21 cellular contexts compared by ENCODE assay signal in genomic region chr5:20833081-20833627, GRCh38.
A peak's percentile ranks its signal among the peaks of the same experiment; 100 is the strongest.
DNase-seq lines count a peak whose midpoint lies in the region; ATAC-seq and TF ChIP-seq lines count a peak whose summit lies in the region.
"Had no signal": no experiment of that assay in that cellular context is flagged by ENCODE, and none has a peak within 500 bp of the region (broad histone marks: within the 10 kb centered on the region; RNA-seq: fewer than 3 reads in every experiment).

No MANE protein-coding gene starts in this region.

- H3K9me3 ChIP-seq in H9 (ENCODE audit: control insufficient read depth, low read depth, low read length) = no peaks in the 10 kb centered on the region
- H3K9me3 ChIP-seq: colonic mucosa, ovary had no signal

- H3K79me2 ChIP-seq in H9 (ENCODE audit: insufficient read depth, low read length) = no peaks in the 10 kb centered on the region

- H2BK120ac ChIP-seq in H9 (ENCODE audit: low read depth, low read length, poor library complexity, severe bottlenecking) = no peak overlapping the region

- no peaks in the 10 kb centered on the region for H3K23me2 ChIP-seq in H9 (ENCODE audit: insufficient read length, low read depth, low read length, poor library complexity, severe bottlenecking)

- no peak overlapping the region for H3T11ph ChIP-seq in H9 (ENCODE audit: low read length)

- H4K8ac ChIP-seq in H9 (replicated peaks; ENCODE audit: insufficient read length, low read depth, low read length) = no peak overlapping the region

- no peaks in the 10 kb centered on the region for H3K4me1 ChIP-seq in H9 (ENCODE audit: insufficient read depth, low read length)
- H3K4me1 ChIP-seq: colonic mucosa, foreskin keratinocyte had no signal

- no peak overlapping the region for H2AFZ ChIP-seq in H9 (ENCODE audit: low read length)

- no peaks in the 10 kb centered on the region for H4K20me1 ChIP-seq in H9 (ENCODE audit: control insufficient read depth, insufficient read depth, insufficient read length)

- no peak overlapping the region for H3K14ac ChIP-seq in H9 (ENCODE audit: insufficient read depth, low read length)

- H3K9me3 Mint-ChIP-seq in WTC11 (peaks cover 6% of the 10 kb centered on the region), H9 (peaks cover 0 to 3% of the 10 kb centered on the region in 2 experiments; a peak in 3 of 5 replicates)

- H3K27me3 ChIP-seq in H9 (ENCODE audit: insufficient read depth, low read length) = no peaks in the 10 kb centered on the region
- H3K27me3 ChIP-seq: colonic mucosa, foreskin keratinocyte, ovary had no signal

- H3K18ac ChIP-seq in H9 (ENCODE audit: insufficient read length, low read depth, low read length) = no peak overlapping the region

- H3K4me1 Mint-ChIP-seq in WTC11 = peaks cover 12% of the 10 kb centered on the region
- H3K4me1 Mint-ChIP-seq in H9 = no peaks in the 10 kb centered on the region
- H3K4me1 Mint-ChIP-seq: activated B cell treated with CpG ODN at 0.5 μM for 24 hours had no signal

- no peak overlapping the region for H3K23ac ChIP-seq in H9 (ENCODE audit: insufficient read length, low read depth, low read length)

- H3K56ac ChIP-seq in H9 (ENCODE audit: insufficient read length, low read depth, low read length) = no peak overlapping the region

- no CpG with 5 or more reads among the region's 4 CpGs for WGBS in H9 (ENCODE audit: extremely low coverage, insufficient read length, low lambda C conversion rate)

- peak; percentile 83 for ATAC-seq in WTC11
- no peak for ATAC-seq in GM21529 (IDR thresholded peaks at IDR 0.05; ENCODE audit: unreplicated experiment)
- ATAC-seq: activated CD8-positive, alpha-beta T cell treated with anti-CD3 and anti-CD28 coated beads for 36 hours; activated T-cell treated with anti-CD3 and anti-CD28 coated beads, Interleukin-2, amount 50 U/mL, for 4 hours; foreskin keratinocyte had no signal

- H2BK15ac ChIP-seq in H9 (ENCODE audit: low read depth, low read length) = no peak overlapping the region

- CTCF ChIA-PET in HEK293T (lab: Yijun Ruan, JAX) = no interaction called here
- CTCF ChIA-PET in WTC11 (lab: Charles Lee) = no interaction called here

- no peak overlapping the region for H3K9ac ChIP-seq in H9 (ENCODE audit: extremely low read depth, insufficient read length, low read length)

- no peak overlapping the region for H3K4me2 ChIP-seq in H9 (ENCODE audit: insufficient read depth, insufficient read length, low read length)

- H3K36me3 Mint-ChIP-seq in WTC11 (peaks cover under 1% of the 10 kb centered on the region), H9 (ENCODE audit: insufficient read depth in 1 of 3, low read depth in 3 of 3) (peaks cover 0 to under 1% (median 0%) of the 10 kb centered on the region in 3 experiments; a peak in 1 of 7 replicates)
- H3K36me3 Mint-ChIP-seq: activated naive CD8-positive, alpha-beta T cell had no signal

- no peak overlapping the region for H2BK20ac ChIP-seq in H9 (ENCODE audit: low read depth, low read length, poor library complexity, severe bottlenecking)

- no peak overlapping the region for H2AK5ac ChIP-seq in H9 (ENCODE audit: insufficient read length, low read length)

- no peak overlapping the region for H3K27ac ChIP-seq in H9 (ENCODE audit: insufficient read length, low read depth, low read length)
- H3K27ac ChIP-seq: colonic mucosa, foreskin keratinocyte, ovary had no signal

- TF ChIP-seq CTCF in WTC11 (IDR thresholded peaks at IDR 0.05) (no peak), H9 (conservative IDR thresholded peaks at IDR 0.05) (no peak)

- no peak overlapping the region for H2BK12ac ChIP-seq in H9 (ENCODE audit: insufficient read length, low read depth, low read length)

- no peaks in the 10 kb centered on the region for H3K27me3 Mint-ChIP-seq in WTC11 (ENCODE audit: low read depth)
- H3K27me3 Mint-ChIP-seq in H9 (ENCODE audit: low read depth) = no peaks in the 10 kb centered on the region
- H3K27me3 Mint-ChIP-seq: activated B cell treated with CpG ODN at 0.5 μM for 24 hours; activated naive CD8-positive, alpha-beta T cell had no signal

- no peak overlapping the region for H3K4ac ChIP-seq in H9 (ENCODE audit: low read depth, low read length)

- H4K5ac ChIP-seq in H9 (ENCODE audit: insufficient read length, low read depth, low read length) = no peak overlapping the region

- H3K4me3 Mint-ChIP-seq in WTC11 = no peak overlapping the region
- no peak overlapping the region for H3K4me3 Mint-ChIP-seq in H9
- H3K4me3 Mint-ChIP-seq: activated B cell treated with CpG ODN at 0.5 μM for 24 hours; activated CD8-positive, alpha-beta T cell treated with anti-CD3 and anti-CD28 coated beads for 36 hours; activated naive CD8-positive, alpha-beta T cell; activated T-cell treated with anti-CD3 and anti-CD28 coated beads, Interleukin-2, amount 50 U/mL, for 4 hours had no signal

- H3K27ac Mint-ChIP-seq in WTC11 = peak overlapping the region; percentile 61; the same call in 1 of the 2 replicates
- no peak overlapping the region for H3K27ac Mint-ChIP-seq in H9
- H3K27ac Mint-ChIP-seq: activated B cell treated with CpG ODN at 0.5 μM for 24 hours; activated CD8-positive, alpha-beta T cell treated with anti-CD3 and anti-CD28 coated beads for 36 hours; activated naive CD8-positive, alpha-beta T cell had no signal

- no peak overlapping the region for H4K91ac ChIP-seq in H9 (ENCODE audit: insufficient read length, low read depth, low read length)

- no peaks in the 10 kb centered on the region for H3K79me1 ChIP-seq in H9 (ENCODE audit: insufficient read depth, low read depth, low read length, poor library complexity, severe bottlenecking)

- POLR2A ChIA-PET in HEK293T (lab: Yijun Ruan, JAX) (no interaction called here), WTC11 (lab: Charles Lee) (no interaction called here)

- peak; percentile 33 for DNase-seq in Ammon's horn (ENCODE audit: low spot score)
- DNase-seq in HEK293T (ENCODE audit: extremely low spot score) = peak; percentile 0
- no peak for DNase-seq in WTC11 (ENCODE audit: low spot score)
- peak; percentile 1 for DNase-seq in midbrain (lab: John Stamatoyannopoulos, UW)
- DNase-seq in GDM1 (lab: John Stamatoyannopoulos, UW) = no peak
- no peak for DNase-seq in mucosa of gallbladder (ENCODE audit: low spot score)
- no peak for DNase-seq in H9
- DNase-seq: activated B cell treated with CpG ODN at 0.5 μM for 24 hours; activated CD8-positive, alpha-beta T cell treated with anti-CD3 and anti-CD28 coated beads for 36 hours; activated T-cell treated with anti-CD3 and anti-CD28 coated beads, Interleukin-2, amount 50 U/mL, for 4 hours; colonic mucosa; foreskin keratinocyte; MM.1S; NCI-H187; NCI-H345; ovary; small intestine; stimulated activated CD4-positive, alpha-beta T cell treated with anti-CD3 and anti-CD28 coated beads, Interleukin-4, amount 100 ng/mL, for 1 hour; T-helper 1 cell had no signal

- H2BK5ac ChIP-seq in H9 (ENCODE audit: insufficient read length, low read length) = no peak overlapping the region

TF ChIP-seq in HEK293T, 16 proteins besides CTCF, POLR2A, EP300 and RAD21:
- TF ChIP-seq ARNT (IDR thresholded peaks at IDR 0.05) (no peak), FOXA1 (IDR thresholded peaks at IDR 0.05) (no peak), BHLHE40 (IDR thresholded peaks at IDR 0.05; ENCODE audit: borderline replicate concordance) (no peak), L3MBTL2 (conservative IDR thresholded peaks at IDR 0.05) (no peak), NFRKB (IDR thresholded peaks at IDR 0.05) (no peak), LEF1 (IDR thresholded peaks at IDR 0.05; ENCODE audit: borderline replicate concordance) (no peak), CTBP1 (IDR thresholded peaks at IDR 0.05; ENCODE audit: borderline replicate concordance) (no peak), FOXM1 (IDR thresholded peaks at IDR 0.05; ENCODE audit: borderline replicate concordance) (no peak), ZNF384 (IDR thresholded peaks at IDR 0.05) (no peak), HDGF (IDR thresholded peaks at IDR 0.05; ENCODE audit: borderline replicate concordance) (no peak), SP1 (IDR thresholded peaks at IDR 0.05) (no peak), ELF4 (IDR thresholded peaks at IDR 0.05) (no peak)

TF ChIP-seq in WTC11, 78 proteins besides CTCF, POLR2A, EP300 and RAD21:
- TF ChIP-seq SMAD4 (CRISPR knock-in tag; IDR thresholded peaks at IDR 0.05) (no peak), MYBL2 (CRISPR knock-in tag; IDR thresholded peaks at IDR 0.05) (no peak), NR1H2 (CRISPR knock-in tag; IDR thresholded peaks at IDR 0.05) (no peak), ERG (CRISPR knock-in tag; IDR thresholded peaks at IDR 0.05) (no peak)

Comparison
In these comparisons a context has a peak if more than half of its experiments do, and no peak if none do; other contexts are left out.
1. DNase-seq: peak in Ammon's horn (single experiment), HEK293T (single experiment) and midbrain (single experiment); none in WTC11 (single experiment), GDM1 (single experiment), mucosa of gallbladder (single experiment) and H9 (single experiment).